ENCODE assay signal across 8 cellular contexts in genomic region chr15:52568569-52569243, GRCh38. TPM values are rescaled to one million over a fixed set of nuclear protein-coding genes. Genes with fewer than 3 reads are reported as not detected.
DNase-seq lines count a peak whose midpoint lies in the region; ATAC-seq and TF ChIP-seq lines count a peak whose summit lies in the region.

Gene ARPP19 (minus strand): TSS chr15:52569030. CDS start chr15:52568892, 138 bp downstream.

- peak within 1 kb of the TSS; percentile 97 for H3K27ac Mint-ChIP-seq in T-helper 17 cell

- H3K4me1 ChIP-seq in uterus: no peaks in the 10 kb centered on the region

- H3K4me3 Mint-ChIP-seq in T-helper 17 cell: peak within 1 kb of the TSS; percentile 97

- H3K27ac ChIP-seq in uterus: peak within 1 kb of the TSS; percentile 86 to 94

- peak within 1 kb of the TSS; percentile 37 to 76 for H3K4me3 ChIP-seq in uterus

- H3K9me3 ChIP-seq in T-helper 17 cell (ENCODE audit: control insufficient read depth, low read length, poor library complexity, severe bottlenecking) (no peaks in the 10 kb centered on the region), uterus (no peaks in the 10 kb centered on the region)

- intact Hi-C loops in left ventricle myocardium superior (cut with micrococcal nuclease): no loop called here
- intact Hi-C loops in uterus (cut with DNase I; ENCODE audit: low total_unique reads): no loop called here

- in situ Hi-C loops in GM13976 (cut with MboI; ENCODE audit: low sequenced_read_pairs, unreplicated experiment): no loop called here

- H3K36me3 Mint-ChIP-seq in T-helper 17 cell (ENCODE audit: low read depth): no peaks in the 10 kb centered on the region

- peak; percentile 91 for DNase-seq in GM13976 (ENCODE audit: low spot score)
- DNase-seq in NCI-H146 (lab: John Stamatoyannopoulos, UW): peak; percentile 91
- DNase-seq in T-helper 17 cell: peak; percentile 57 to 72 (median 66)
- DNase-seq in amygdala (lab: John Stamatoyannopoulos, UW): peak in 55 of 56 donors; percentile 32 to 92 (median 81)
- peak; percentile 90 for DNase-seq in left ventricle myocardium superior
- peak; percentile 47 for DNase-seq in pulmonary artery endothelial cell (ENCODE audit: low read depth, low spot score)
- DNase-seq in uterus: peak; percentile 87 to 93

- TF ChIP-seq CTCF in GM13976 (IDR thresholded peaks at IDR 0.05; ENCODE audit: borderline replicate concordance, control extremely low read depth, extremely low read depth, insufficient read depth, missing control alignments): peak; percentile 19
- peak in 2 of 4 experiments; percentile 7 to 25 for TF ChIP-seq CTCF in uterus (IDR thresholded peaks at IDR 0.05)

- TF ChIP-seq POLR2A in uterus (IDR thresholded peaks at IDR 0.05): peak; percentile 73 to 85

- H3K27me3 ChIP-seq in uterus: no peaks in the 10 kb centered on the region

- no peaks in the 10 kb centered on the region for H3K36me3 ChIP-seq in uterus

- H3K4me1 Mint-ChIP-seq in T-helper 17 cell: peaks cover 34% of the 10 kb centered on the region

- peak; percentile 73 for ATAC-seq in HG02870 (IDR thresholded peaks at IDR 0.05; ENCODE audit: unreplicated experiment)
- peak; percentile 82 for ATAC-seq in T-helper 17 cell
- peak; percentile 93 for ATAC-seq in left ventricle myocardium superior

- no peaks in the 10 kb centered on the region for H3K27me3 Mint-ChIP-seq in T-helper 17 cell

RNA-seq across cellular contexts. Expression of gene ARPP19, which starts in this region (rescaled TPM):
- total RNA-seq in T-helper 17 cell (100 to 1,000 TPM; 111 to 147 TPM), left ventricle myocardium superior (165 TPM), pulmonary artery endothelial cell (165 and 170 TPM in 2 replicates), uterus (100 to 1,000 TPM in 2 of 4 donors, 10 to 100 TPM in 2; 45.3 to 250 (median 129) TPM)

Comparison
In these comparisons a context has a peak if more than half of its experiments do, and no peak if none do; other contexts are left out.
1. Peak in every context shown above with its lines: DNase-seq, ATAC-seq, H3K4me3 ChIP-seq and H3K27ac ChIP-seq.